In genomic region chr4:15361529-15361928, GRCh38 we compare ENCODE assay signal across 23 cellular contexts.
"Had no signal": no experiment of that assay in that cellular context is flagged by ENCODE, and none has a peak within 500 bp of the region (broad histone marks: within the 10 kb centered on the region; RNA-seq: fewer than 3 reads in every experiment).

No MANE protein-coding gene starts in this region.

- H3K36me3 ChIP-seq: gastrocnemius medialis, lower lobe of right lung, ovary, sigmoid colon, thoracic aorta, transverse colon, upper lobe of right lung, uterus had no signal

- H3K9me3 ChIP-seq: gastrocnemius medialis, lower lobe of right lung, ovary, psoas muscle, sigmoid colon, thoracic aorta, transverse colon, upper lobe of right lung, uterus had no signal

- H3K27ac ChIP-seq: epithelial cell of prostate, gastrocnemius medialis, lower lobe of right lung, ovary, psoas muscle, sigmoid colon, thoracic aorta, transverse colon, upper lobe of right lung, uterus had no signal

- H3K27me3 ChIP-seq: gastrocnemius medialis, ovary, sigmoid colon, transverse colon, upper lobe of right lung, uterus had no signal

- DNase-seq: effector CD8-positive, alpha-beta T cell; endodermal cell; gastrocnemius medialis; head of caudate nucleus; left ventricle myocardium superior; lower lobe of right lung; natural killer cell; occipital lobe; ovary; posterior cingulate gyrus; psoas muscle; right cardiac atrium; sigmoid colon; stimulated activated CD4-positive, alpha-beta T cell treated with anti-CD3 and anti-CD28 coated beads, Interleukin-4, amount 100 ng/mL, for 4 hours; stimulated activated naive B cell treated with anti-CD40 and anti-IgM and Interleukin-4, amounts not matched to agents 10 μg/mL and 1 μg/mL and 100 μg/mL, for 72 hours; transverse colon; upper lobe of right lung; uterus had no signal

- H3K9me3 Mint-ChIP-seq: dendritic cell treated with granulocyte-macrophage colony-stimulating factor and Interleukin-4, amounts not matched to agents 40 ng/mL and 50 ng/mL, for 4 days; endodermal cell; natural killer cell had no signal

- H3K27me3 Mint-ChIP-seq: dendritic cell treated with granulocyte-macrophage colony-stimulating factor and Interleukin-4, amounts not matched to agents 40 ng/mL and 50 ng/mL, for 4 days; stimulated activated naive B cell treated with anti-CD40 and anti-IgM and Interleukin-4, amounts not matched to agents 10 μg/mL and 1 μg/mL and 100 μg/mL, for 72 hours; stimulated activated naive CD8-positive, alpha-beta T cell treated with anti-CD3 and anti-CD28 coated beads, Interleukin-15, Interleukin-2, amounts not matched to agents 100 ng/mL and 50 ng/mL, for 24 hours had no signal

- H3K36me3 Mint-ChIP-seq: natural killer cell; stimulated activated naive B cell treated with anti-CD40 and anti-IgM and Interleukin-4, amounts not matched to agents 10 μg/mL and 1 μg/mL and 100 μg/mL, for 72 hours had no signal

- H3K27ac Mint-ChIP-seq: dendritic cell treated with granulocyte-macrophage colony-stimulating factor and Interleukin-4, amounts not matched to agents 40 ng/mL and 50 ng/mL, for 4 days; endodermal cell; natural killer cell; stimulated activated naive B cell treated with anti-CD40 and anti-IgM and Interleukin-4, amounts not matched to agents 10 μg/mL and 1 μg/mL and 100 μg/mL, for 72 hours; stimulated activated naive CD8-positive, alpha-beta T cell treated with anti-CD3 and anti-CD28 coated beads, Interleukin-15, Interleukin-2, amounts not matched to agents 100 ng/mL and 50 ng/mL, for 24 hours had no signal

- H3K4me3 ChIP-seq: gastrocnemius medialis, lower lobe of right lung, ovary, psoas muscle, sigmoid colon, thoracic aorta, transverse colon, upper lobe of right lung, uterus had no signal

- ATAC-seq: esophagus mucosa; gastrocnemius medialis; left ventricle myocardium superior; lower lobe of right lung; natural killer cell; psoas muscle; right cardiac atrium; stimulated activated naive B cell treated with anti-CD40 and anti-IgM and Interleukin-4, amounts not matched to agents 10 μg/mL and 1 μg/mL and 100 μg/mL, for 72 hours; upper lobe of right lung had no signal

- H3K4me1 ChIP-seq: gastrocnemius medialis, lower lobe of right lung, psoas muscle, sigmoid colon, transverse colon, upper lobe of right lung, uterus had no signal

- H3K4me3 Mint-ChIP-seq: dendritic cell treated with granulocyte-macrophage colony-stimulating factor and Interleukin-4, amounts not matched to agents 40 ng/mL and 50 ng/mL, for 4 days; endodermal cell; natural killer cell; stimulated activated naive B cell treated with anti-CD40 and anti-IgM and Interleukin-4, amounts not matched to agents 10 μg/mL and 1 μg/mL and 100 μg/mL, for 72 hours; stimulated activated naive CD8-positive, alpha-beta T cell treated with anti-CD3 and anti-CD28 coated beads, Interleukin-15, Interleukin-2, amounts not matched to agents 100 ng/mL and 50 ng/mL, for 24 hours had no signal
